ENCODE assay signal across 1 cellular context in the genomic region with DNA sequence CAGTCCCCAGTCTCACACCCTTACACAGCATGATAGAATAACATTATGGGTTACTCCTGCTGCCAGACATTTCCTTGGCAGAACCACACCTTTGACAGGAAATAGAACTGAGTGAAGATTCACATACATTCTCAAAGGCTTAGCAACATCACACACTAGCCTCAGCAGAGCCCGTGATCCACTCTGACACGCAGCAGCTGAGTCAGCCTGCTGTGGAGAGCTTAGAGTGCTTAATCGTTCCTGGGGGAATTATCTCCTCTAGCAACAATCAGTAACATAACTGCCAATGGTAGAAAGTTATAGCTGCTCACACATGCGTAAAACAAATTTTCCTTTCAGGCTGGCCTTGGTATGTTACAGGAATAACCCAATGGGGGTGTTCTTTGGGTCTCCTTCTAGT.
TF ChIP-seq lines count a peak whose summit lies in the region.

No MANE protein-coding gene starts in this region.

TF ChIP-seq in SK-N-SH, 30 proteins besides CTCF, POLR2A, EP300 and RAD21 (continued from another document):
- TF ChIP-seq IRF3 (IDR thresholded peaks at IDR 0.05; ENCODE audit: low read depth, low read length) (no peak), ZBTB33 (IDR thresholded peaks at IDR 0.05; ENCODE audit: borderline replicate concordance, low read depth) (0 out of 2 replicates have a peak, but pooled peaks have one; percentile 20), POLR2AphosphoS5 (IDR thresholded peaks at IDR 0.05; ENCODE audit: low read depth, low read length) (peak; percentile 34; the same call in 1 of the 2 replicates), TAF1 (IDR thresholded peaks at IDR 0.05; ENCODE audit: borderline replicate concordance, low read depth, low read length) (no peak), TEAD4 (IDR thresholded peaks at IDR 0.05; ENCODE audit: borderline replicate concordance, insufficient read depth) (peak; percentile 67; the same call in 1 of the 2 replicates), REST (IDR thresholded peaks at IDR 0.05; ENCODE audit: low read depth, low read length) (no peak), JUND (IDR thresholded peaks at IDR 0.05) (peak; percentile 80), YY1 (IDR thresholded peaks at IDR 0.05; ENCODE audit: low read depth) (0 out of 2 replicates have a peak, but pooled peaks have one; percentile 21), FOSL2 (IDR thresholded peaks at IDR 0.05; ENCODE audit: borderline replicate concordance, low read depth) (peak; percentile 86), NFIC (IDR thresholded peaks at IDR 0.05; ENCODE audit: borderline replicate concordance) (peak; percentile 77; the same call in 1 of the 2 replicates), TCF12 (IDR thresholded peaks at IDR 0.05) (peak; percentile 75), ELF1 (IDR thresholded peaks at IDR 0.05) (no peak), FOXM1 (IDR thresholded peaks at IDR 0.05; ENCODE audit: low read depth) (no peak), MXI1 (IDR thresholded peaks at IDR 0.05; ENCODE audit: low read depth, low read length) (no peak), FOXJ3 (CRISPR knock-in tag; IDR thresholded peaks at IDR 0.05) (no peak), SMC3 (IDR thresholded peaks at IDR 0.05; ENCODE audit: low read depth, low read length) (no peak)
- TF ChIP-seq, protein P1, sequence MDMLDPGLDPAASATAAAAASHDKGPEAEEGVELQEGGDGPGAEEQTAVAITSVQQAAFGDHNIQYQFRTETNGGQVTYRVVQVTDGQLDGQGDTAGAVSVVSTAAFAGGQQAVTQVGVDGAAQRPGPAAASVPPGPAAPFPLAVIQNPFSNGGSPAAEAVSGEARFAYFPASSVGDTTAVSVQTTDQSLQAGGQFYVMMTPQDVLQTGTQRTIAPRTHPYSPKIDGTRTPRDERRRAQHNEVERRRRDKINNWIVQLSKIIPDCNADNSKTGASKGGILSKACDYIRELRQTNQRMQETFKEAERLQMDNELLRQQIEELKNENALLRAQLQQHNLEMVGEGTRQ (IDR thresholded peaks at IDR 0.05; ENCODE audit: borderline replicate concordance, low read depth, low read length): no peak
TF ChIP-seq in SK-N-SH: peak in this region for 10.
